ENCODE assay signal across 1 cellular context in genomic region chr19:50909240-50910070, GRCh38.
TF ChIP-seq lines count a peak whose summit lies in the region.

No MANE protein-coding gene starts in this region.

TF ChIP-seq in HepG2, 621 proteins besides CTCF, POLR2A, EP300 and RAD21:
- TF ChIP-seq REPIN1 (CRISPR knock-in tag; IDR thresholded peaks at IDR 0.05; ENCODE audit: borderline replicate concordance, low read depth): no peak
